In genomic region chr11:58576792-58577440, GRCh38 we compare ENCODE assay signal across 8 cellular contexts. TPM values are rescaled to one million over a fixed set of nuclear protein-coding genes. Genes with fewer than 3 reads are reported as not detected.
DNase-seq lines count a peak whose midpoint lies in the region; ATAC-seq and TF ChIP-seq lines count a peak whose summit lies in the region.

No MANE protein-coding gene starts in this region.

- H3K27me3 ChIP-seq in CD8-positive, alpha-beta memory T cell (ENCODE audit: insufficient read depth, low read length, poor library complexity, severe bottlenecking) = no peaks in the 10 kb centered on the region
- H3K27me3 ChIP-seq in prostate gland (replicated peaks; ENCODE audit: insufficient read depth) = no peaks in the 10 kb centered on the region

- peak overlapping the region; percentile 88 to 99 (median 97) for H3K4me3 Mint-ChIP-seq in CD8-positive, alpha-beta memory T cell
- peak overlapping the region; percentile 98 for H3K4me3 Mint-ChIP-seq in HFFc6

- TF ChIP-seq CTCF in HFFc6 (IDR thresholded peaks at IDR 0.05) (peak; percentile 73), VCaP (conservative IDR thresholded peaks at IDR 0.05) (peak; percentile 67), prostate gland (IDR thresholded peaks at IDR 0.05) (peak in 1 of 4 experiments; percentile 28)

- DNase-seq in CD8-positive, alpha-beta memory T cell = no peak
- DNase-seq in HFFc6 = peak; percentile 38
- peak; percentile 31 for DNase-seq in fibroblast of the conjunctiva (ENCODE audit: low read depth)
- DNase-seq in prostate gland (ENCODE audit: low spot score) = no peak
- no peak for DNase-seq in NCI-H82 (lab: John Stamatoyannopoulos, UW)

- H3K4me1 Mint-ChIP-seq in CD8-positive, alpha-beta memory T cell = peaks cover 66 to 77% (median 75%) of the 10 kb centered on the region in 3 donors
- peaks cover 71% of the 10 kb centered on the region for H3K4me1 Mint-ChIP-seq in HFFc6 (ENCODE audit: low read depth)

- H3K36me3 Mint-ChIP-seq in CD8-positive, alpha-beta memory T cell = peaks cover 3 to 55% (median 5%) of the 10 kb centered on the region in 3 donors
- peaks cover 19% of the 10 kb centered on the region for H3K36me3 Mint-ChIP-seq in HFFc6 (ENCODE audit: low read depth)

- no peaks in the 10 kb centered on the region for H3K36me3 ChIP-seq in CD8-positive, alpha-beta memory T cell (ENCODE audit: insufficient read depth, low read length)
- H3K36me3 ChIP-seq in prostate gland = no peaks in the 10 kb centered on the region

- WGBS in prostate gland = 50% methylated on average over 7 of the region's 7 CpGs

- no peaks in the 10 kb centered on the region for H3K9me3 Mint-ChIP-seq in CD8-positive, alpha-beta memory T cell
- H3K9me3 Mint-ChIP-seq in HFFc6 = no peaks in the 10 kb centered on the region

- no peak for TF ChIP-seq POLR2A in prostate gland (IDR thresholded peaks at IDR 0.05)

- POLR2A ChIA-PET in CD8-positive, alpha-beta memory T cell (lab: Charles Lee) = interaction anchor here (0.6 to 2.6 kb wide), 4 partner anchors 9 to 1039 kb away, joined by 3 to 24 read pairs (median 6); partner anchors contain the start of gene OSBP

- intact Hi-C loops in prostate gland (cut with DNase I) = loop anchor here (5.0 to 10.0 kb wide), 2 partner anchors 565 to 1252 kb away; partner anchors contain the start of genes FAM111A and TNKS1BP1

- peak overlapping the region; percentile 83 for H3K4me3 ChIP-seq in CD8-positive, alpha-beta memory T cell (ENCODE audit: low read length)
- peak overlapping the region; percentile 98 for H3K4me3 ChIP-seq in prostate gland

- CTCF ChIA-PET in CD8-positive, alpha-beta memory T cell (lab: Charles Lee) = interaction anchor here (1.0 to 5.2 kb wide), 8 partner anchors 9 to 99 kb away, joined by 3 to 73 read pairs (median 4); no protein-coding TSS in a partner anchor

- ATAC-seq in GM19452 (IDR thresholded peaks at IDR 0.05; ENCODE audit: unreplicated experiment) (no peak), GM19455 (IDR thresholded peaks at IDR 0.05; ENCODE audit: unreplicated experiment) (no peak)

- peak overlapping the region; percentile 99 for H3K27ac ChIP-seq in CD8-positive, alpha-beta memory T cell (ENCODE audit: low read depth, low read length)
- peak overlapping the region; percentile 99 for H3K27ac ChIP-seq in VCaP
- H3K27ac ChIP-seq in prostate gland = peak overlapping the region; percentile 100

- H3K27ac Mint-ChIP-seq in CD8-positive, alpha-beta memory T cell = peak overlapping the region; percentile 99 to 100 (median 100)
- H3K27ac Mint-ChIP-seq in HFFc6 = peak overlapping the region; percentile 100

- no peaks in the 10 kb centered on the region for H3K9me3 ChIP-seq in CD8-positive, alpha-beta memory T cell (ENCODE audit: low read length)
- no peaks in the 10 kb centered on the region for H3K9me3 ChIP-seq in prostate gland

- peaks cover 0 to 16% of the 10 kb centered on the region in 2 donors for H3K27me3 Mint-ChIP-seq in CD8-positive, alpha-beta memory T cell
- no peaks in the 10 kb centered on the region for H3K27me3 Mint-ChIP-seq in HFFc6 (ENCODE audit: insufficient read depth)

- peaks cover 55% of the 10 kb centered on the region for H3K4me1 ChIP-seq in CD8-positive, alpha-beta memory T cell (ENCODE audit: insufficient read depth, low read length)
- peaks cover 3% of the 10 kb centered on the region for H3K4me1 ChIP-seq in prostate gland (replicated peaks)

RNA-seq across cellular contexts. Expression of gene LPXN, which starts 1.3 kb away (rescaled TPM):
- 100 to 1,000 TPM; 168 to 175 TPM for total RNA-seq in CD8-positive, alpha-beta memory T cell
- polyA plus RNA-seq in CD8-positive, alpha-beta memory T cell = 264 TPM
- 100 to 1,000 TPM in 4 of 6 experiments, 10 to 100 TPM in 2; 51.0 to 154 (median 119) TPM for total RNA-seq in HFFc6 (2021; fragmentation: NEBNext Ultra II Directional; extraction: Animal tissue kit (Norgen Biotek cat#: 25700))
- total RNA-seq in prostate gland = 1 to 10 TPM; 5.4 to 9.4 TPM

RNA-seq across cellular contexts. Expression of gene ZFP91, which starts 1.9 kb away (rescaled TPM):
- total RNA-seq in CD8-positive, alpha-beta memory T cell = 10 to 100 TPM; 61.0 to 61.7 TPM
- 6.9 TPM for polyA plus RNA-seq in CD8-positive, alpha-beta memory T cell
- total RNA-seq in HFFc6 (2021; fragmentation: NEBNext Ultra II Directional; extraction: Animal tissue kit (Norgen Biotek cat#: 25700)) = 10 to 100 TPM; 51.9 to 69.1 (median 59.4) TPM
- 10 to 100 TPM; 34.0 to 70.7 TPM for total RNA-seq in prostate gland

RNA-seq across cellular contexts. Expression of gene CNTF, which starts 45.5 kb away (rescaled TPM):
- total RNA-seq in CD8-positive, alpha-beta memory T cell = 1 to 10 TPM; 2.9 to 3.4 TPM
- polyA plus RNA-seq in CD8-positive, alpha-beta memory T cell = not detected
- total RNA-seq in HFFc6 (2021; fragmentation: NEBNext Ultra II Directional; extraction: Animal tissue kit (Norgen Biotek cat#: 25700)) = 1 to 10 TPM in 4 of 6 experiments, under 1 TPM in 2; 0.91 to 1.7 (median 1.2) TPM
- under 1 TPM in 1 of 2 donors, not detected in 1; 0.74 TPM for total RNA-seq in prostate gland

Comparison
In these comparisons a context has a peak if more than half of its experiments do, and no peak if none do; other contexts are left out.
1. DNase-seq: peak in HFFc6 (single experiment) and fibroblast of the conjunctiva (single experiment); none in CD8-positive, alpha-beta memory T cell (0 of 5), prostate gland (single experiment) and NCI-H82 (single experiment).
2. RNA of gene LPXN, which starts 1.3 kb away (total RNA-seq): 168 to 175 TPM in CD8-positive, alpha-beta memory T cell and 51.0 to 154 TPM in HFFc6; 5.4 to 9.4 TPM in prostate gland; every median in the first group is over 4 times any median in the second.
3. Peak in every context shown above with its lines, with median percentiles within 50 percentile points of each other: H3K27ac ChIP-seq.